Comparison of ENCODE assay signal across 11 cellular contexts in genomic region chr11:64238076-64238475, GRCh38. TPM values are rescaled to one million over a fixed set of nuclear protein-coding genes. Genes with fewer than 3 reads are reported as not detected.
DNase-seq lines count a peak whose midpoint lies in the region; ATAC-seq lines count a peak whose summit lies in the region.
"Had no signal": no experiment of that assay in that cellular context is flagged by ENCODE, and none has a peak within 500 bp of the region (broad histone marks: within the 10 kb centered on the region; RNA-seq: fewer than 3 reads in every experiment).

No MANE protein-coding gene starts in this region.

- H3K27me3 Mint-ChIP-seq in stimulated activated naive CD8-positive, alpha-beta T cell treated with anti-CD3 and anti-CD28 coated beads, Interleukin-15, Interleukin-2, amounts not matched to agents 100 ng/mL and 50 ng/mL, for 24 hours: no peaks in the 10 kb centered on the region
- H3K27me3 Mint-ChIP-seq in activated CD8-positive, alpha-beta T cell treated with anti-CD3 and anti-CD28 coated beads, Interleukin-2, amount 10 ng/mL, durations not matched to agents 7 days and 5 days (ENCODE audit: low read depth): no peaks in the 10 kb centered on the region
- no peaks in the 10 kb centered on the region for H3K27me3 Mint-ChIP-seq in activated T-helper 1 cell treated with anti-CD3 and anti-CD28 coated beads, Interleukin-12 subunit alpha, Interleukin-12 subunit beta, Interleukin-2, Interleukin-4 antibody, amounts not matched to agents 30 ng/mL and 10 ng/mL and 1 ng/mL, durations not matched to agents 14 hours and 24 hours and 36 hours (ENCODE audit: insufficient read depth)

- POLR2A ChIA-PET in activated CD8-positive, alpha-beta T cell treated with anti-CD3 and anti-CD28 coated beads, Interleukin-2, amount 10 ng/mL, durations not matched to agents 7 days and 5 days (lab: Charles Lee): interaction anchor here (1.0 to 2.0 kb wide), 6 partner anchors 8 to 66 kb away, joined by 3 to 12 read pairs (median 4); partner anchors contain the start of genes FERMT3, NUDT22, PPP1R14B and STIP1

- H3K36me3 ChIP-seq in mucosa of stomach (ENCODE audit: control insufficient read depth, insufficient read depth, low read length): no peaks in the 10 kb centered on the region

- H3K4me1 ChIP-seq in mucosa of stomach (ENCODE audit: control insufficient read depth, insufficient read depth, low read length): peaks cover 71% of the 10 kb centered on the region

- DNase-seq in stimulated activated naive CD8-positive, alpha-beta T cell treated with anti-CD3 and anti-CD28 coated beads, Interleukin-15, Interleukin-2, amounts not matched to agents 100 U/mL and 50 U/mL, for 24 hours: no peak
- DNase-seq in activated CD8-positive, alpha-beta T cell treated with anti-CD3 and anti-CD28 coated beads, Interleukin-2, amount 10 ng/mL, durations not matched to agents 7 days and 5 days: no peak
- no peak for DNase-seq in activated T-helper 1 cell treated with anti-CD3 and anti-CD28 coated beads, Interleukin-12 subunit alpha, Interleukin-12 subunit beta, Interleukin-2, Interleukin-4 antibody, amounts not matched to agents 30 ng/mL and 10 ng/mL and 1 ng/mL, durations not matched to agents 14 hours and 24 hours and 36 hours (ENCODE audit: low spot score)
- DNase-seq in GM19240 (ENCODE audit: insufficient read length, low spot score) (no peak), cerebellar nuclear complex (lab: John Stamatoyannopoulos, UW) (no peak)
- DNase-seq: central memory CD4-positive, alpha-beta T cell; gastrocnemius medialis; NCI-H187 treated with DMSO at 0.1 percent for 48 hours had no signal

- intact Hi-C loops in activated T-helper 1 cell treated with anti-CD3 and anti-CD28 coated beads, Interleukin-12 subunit alpha, Interleukin-12 subunit beta, Interleukin-2, Interleukin-4 antibody, amounts not matched to agents 30 ng/mL and 10 ng/mL and 1 ng/mL, durations not matched to agents 14 hours and 24 hours and 36 hours (cut with micrococcal nuclease): no loop called here

- CTCF ChIA-PET in activated CD8-positive, alpha-beta T cell treated with anti-CD3 and anti-CD28 coated beads, Interleukin-2, amount 10 ng/mL, durations not matched to agents 7 days and 5 days (lab: Charles Lee): interaction anchor here (0.9 to 2.8 kb wide), 3 partner anchors 32 to 66 kb away, joined by 3 to 9 read pairs (median 5); partner anchors contain the start of gene FERMT3

- no peaks in the 10 kb centered on the region for H3K9me3 ChIP-seq in mucosa of stomach (ENCODE audit: control insufficient read depth, low read length)
- H3K9me3 ChIP-seq: gastrocnemius medialis had no signal

- ATAC-seq in stimulated activated naive CD8-positive, alpha-beta T cell treated with anti-CD3 and anti-CD28 coated beads, Interleukin-15, Interleukin-2, amounts not matched to agents 100 U/mL and 50 U/mL, for 24 hours: no peak
- ATAC-seq in activated CD8-positive, alpha-beta T cell treated with anti-CD3 and anti-CD28 coated beads, Interleukin-2, amount 10 ng/mL, durations not matched to agents 7 days and 5 days: no peak
- no peak for ATAC-seq in GM19463 (IDR thresholded peaks at IDR 0.05; ENCODE audit: unreplicated experiment)
- ATAC-seq: gastrocnemius medialis had no signal

- no peaks in the 10 kb centered on the region for H3K9me3 Mint-ChIP-seq in stimulated activated naive CD8-positive, alpha-beta T cell treated with anti-CD3 and anti-CD28 coated beads, Interleukin-15, Interleukin-2, amounts not matched to agents 100 ng/mL and 50 ng/mL, for 24 hours
- H3K9me3 Mint-ChIP-seq in activated CD8-positive, alpha-beta T cell treated with anti-CD3 and anti-CD28 coated beads, Interleukin-2, amount 10 ng/mL, durations not matched to agents 7 days and 5 days (ENCODE audit: insufficient read depth): no peaks in the 10 kb centered on the region
- H3K9me3 Mint-ChIP-seq in activated T-helper 1 cell treated with anti-CD3 and anti-CD28 coated beads, Interleukin-12 subunit alpha, Interleukin-12 subunit beta, Interleukin-2, Interleukin-4 antibody, amounts not matched to agents 30 ng/mL and 10 ng/mL and 1 ng/mL, durations not matched to agents 14 hours and 24 hours and 36 hours: no peaks in the 10 kb centered on the region

- no peak overlapping the region for H3K4me3 ChIP-seq in mucosa of stomach (ENCODE audit: low read length)
- H3K4me3 ChIP-seq: gastrocnemius medialis had no signal

- peaks cover under 1% of the 10 kb centered on the region for H3K36me3 Mint-ChIP-seq in stimulated activated naive CD8-positive, alpha-beta T cell treated with anti-CD3 and anti-CD28 coated beads, Interleukin-15, Interleukin-2, amounts not matched to agents 100 ng/mL and 50 ng/mL, for 24 hours (ENCODE audit: low read depth)
- H3K36me3 Mint-ChIP-seq in activated CD8-positive, alpha-beta T cell treated with anti-CD3 and anti-CD28 coated beads, Interleukin-2, amount 10 ng/mL, durations not matched to agents 7 days and 5 days (ENCODE audit: low read depth): peaks cover 38% of the 10 kb centered on the region
- H3K36me3 Mint-ChIP-seq in activated T-helper 1 cell treated with anti-CD3 and anti-CD28 coated beads, Interleukin-12 subunit alpha, Interleukin-12 subunit beta, Interleukin-2, Interleukin-4 antibody, amounts not matched to agents 30 ng/mL and 10 ng/mL and 1 ng/mL, durations not matched to agents 14 hours and 24 hours and 36 hours (ENCODE audit: low read depth): peaks cover 20% of the 10 kb centered on the region

- peaks cover 33% of the 10 kb centered on the region for H3K4me1 Mint-ChIP-seq in stimulated activated naive CD8-positive, alpha-beta T cell treated with anti-CD3 and anti-CD28 coated beads, Interleukin-15, Interleukin-2, amounts not matched to agents 100 ng/mL and 50 ng/mL, for 24 hours (ENCODE audit: low read depth)
- peaks cover 38% of the 10 kb centered on the region for H3K4me1 Mint-ChIP-seq in activated CD8-positive, alpha-beta T cell treated with anti-CD3 and anti-CD28 coated beads, Interleukin-2, amount 10 ng/mL, durations not matched to agents 7 days and 5 days (ENCODE audit: low read depth)
- H3K4me1 Mint-ChIP-seq in activated T-helper 1 cell treated with anti-CD3 and anti-CD28 coated beads, Interleukin-12 subunit alpha, Interleukin-12 subunit beta, Interleukin-2, Interleukin-4 antibody, amounts not matched to agents 30 ng/mL and 10 ng/mL and 1 ng/mL, durations not matched to agents 14 hours and 24 hours and 36 hours (ENCODE audit: low read depth): peaks cover 33% of the 10 kb centered on the region

- H3K27ac Mint-ChIP-seq in stimulated activated naive CD8-positive, alpha-beta T cell treated with anti-CD3 and anti-CD28 coated beads, Interleukin-15, Interleukin-2, amounts not matched to agents 100 ng/mL and 50 ng/mL, for 24 hours: peak overlapping the region; percentile 41
- peak overlapping the region; percentile 61 for H3K27ac Mint-ChIP-seq in activated CD8-positive, alpha-beta T cell treated with anti-CD3 and anti-CD28 coated beads, Interleukin-2, amount 10 ng/mL, durations not matched to agents 7 days and 5 days
- no peak overlapping the region for H3K27ac Mint-ChIP-seq in activated T-helper 1 cell treated with anti-CD3 and anti-CD28 coated beads, Interleukin-12 subunit alpha, Interleukin-12 subunit beta, Interleukin-2, Interleukin-4 antibody, amounts not matched to agents 30 ng/mL and 10 ng/mL and 1 ng/mL, durations not matched to agents 14 hours and 24 hours and 36 hours

- no peak overlapping the region for H3K4me3 Mint-ChIP-seq in stimulated activated naive CD8-positive, alpha-beta T cell treated with anti-CD3 and anti-CD28 coated beads, Interleukin-15, Interleukin-2, amounts not matched to agents 100 ng/mL and 50 ng/mL, for 24 hours
- H3K4me3 Mint-ChIP-seq in activated CD8-positive, alpha-beta T cell treated with anti-CD3 and anti-CD28 coated beads, Interleukin-2, amount 10 ng/mL, durations not matched to agents 7 days and 5 days: no peak overlapping the region
- H3K4me3 Mint-ChIP-seq in activated T-helper 1 cell treated with anti-CD3 and anti-CD28 coated beads, Interleukin-12 subunit alpha, Interleukin-12 subunit beta, Interleukin-2, Interleukin-4 antibody, amounts not matched to agents 30 ng/mL and 10 ng/mL and 1 ng/mL, durations not matched to agents 14 hours and 24 hours and 36 hours: no peak overlapping the region

- peak overlapping the region; percentile 45 for H3K9ac ChIP-seq in mucosa of stomach (ENCODE audit: low read length)

- H3K27me3 ChIP-seq in mucosa of stomach (ENCODE audit: control insufficient read depth, insufficient read depth, low read length): no peaks in the 10 kb centered on the region
- H3K27me3 ChIP-seq: gastrocnemius medialis had no signal

RNA-seq across cellular contexts. Expression of gene FKBP2, which starts 2.8 kb away (rescaled TPM):
- total RNA-seq in activated CD8-positive, alpha-beta T cell treated with anti-CD3 and anti-CD28 coated beads, Interleukin-2, amount 10 ng/mL, durations not matched to agents 7 days and 5 days: 10 to 100 TPM; 26.9 to 33.0 TPM
- total RNA-seq in activated T-helper 1 cell treated with anti-CD3 and anti-CD28 coated beads, Interleukin-12 subunit alpha, Interleukin-12 subunit beta, Interleukin-2, Interleukin-4 antibody, amounts not matched to agents 30 ng/mL and 10 ng/mL and 1 ng/mL, durations not matched to agents 14 hours and 24 hours and 36 hours: 32.6 and 34.3 TPM in 2 replicates

RNA-seq across cellular contexts. Expression of gene VEGFB, which starts 3.7 kb away (rescaled TPM):
- total RNA-seq in activated CD8-positive, alpha-beta T cell treated with anti-CD3 and anti-CD28 coated beads, Interleukin-2, amount 10 ng/mL, durations not matched to agents 7 days and 5 days: 10 to 100 TPM; 81.5 to 87.8 TPM
- total RNA-seq in activated T-helper 1 cell treated with anti-CD3 and anti-CD28 coated beads, Interleukin-12 subunit alpha, Interleukin-12 subunit beta, Interleukin-2, Interleukin-4 antibody, amounts not matched to agents 30 ng/mL and 10 ng/mL and 1 ng/mL, durations not matched to agents 14 hours and 24 hours and 36 hours: 55.5 and 60.2 TPM in 2 replicates

RNA-seq across cellular contexts. Expression of gene DNAJC4, which starts 7.7 kb away (rescaled TPM):
- total RNA-seq in activated CD8-positive, alpha-beta T cell treated with anti-CD3 and anti-CD28 coated beads, Interleukin-2, amount 10 ng/mL, durations not matched to agents 7 days and 5 days: 10 to 100 TPM; 38.0 to 41.3 TPM
- total RNA-seq in activated T-helper 1 cell treated with anti-CD3 and anti-CD28 coated beads, Interleukin-12 subunit alpha, Interleukin-12 subunit beta, Interleukin-2, Interleukin-4 antibody, amounts not matched to agents 30 ng/mL and 10 ng/mL and 1 ng/mL, durations not matched to agents 14 hours and 24 hours and 36 hours: 18.4 and 19.8 TPM in 2 replicates

RNA-seq across cellular contexts. Expression of gene PPP1R14B, which starts 8.7 kb away (rescaled TPM):
- total RNA-seq in activated CD8-positive, alpha-beta T cell treated with anti-CD3 and anti-CD28 coated beads, Interleukin-2, amount 10 ng/mL, durations not matched to agents 7 days and 5 days: 100 to 1,000 TPM; 178 to 197 TPM
- 238 and 248 TPM in 2 replicates for total RNA-seq in activated T-helper 1 cell treated with anti-CD3 and anti-CD28 coated beads, Interleukin-12 subunit alpha, Interleukin-12 subunit beta, Interleukin-2, Interleukin-4 antibody, amounts not matched to agents 30 ng/mL and 10 ng/mL and 1 ng/mL, durations not matched to agents 14 hours and 24 hours and 36 hours

RNA-seq across cellular contexts. Expression of gene NUDT22, which starts 12.0 kb away (rescaled TPM):
- total RNA-seq in activated CD8-positive, alpha-beta T cell treated with anti-CD3 and anti-CD28 coated beads, Interleukin-2, amount 10 ng/mL, durations not matched to agents 7 days and 5 days: 10 to 100 TPM; 86.7 to 91.6 TPM
- total RNA-seq in activated T-helper 1 cell treated with anti-CD3 and anti-CD28 coated beads, Interleukin-12 subunit alpha, Interleukin-12 subunit beta, Interleukin-2, Interleukin-4 antibody, amounts not matched to agents 30 ng/mL and 10 ng/mL and 1 ng/mL, durations not matched to agents 14 hours and 24 hours and 36 hours: 74.9 and 79.4 TPM in 2 replicates
